In genomic region chr17:3536736-3537135, GRCh38 we compare ENCODE assay signal across 24 cellular contexts. TPM values are rescaled to one million over a fixed set of nuclear protein-coding genes. Genes with fewer than 3 reads are reported as not detected.
DNase-seq lines count a peak whose midpoint lies in the region; ATAC-seq and TF ChIP-seq lines count a peak whose summit lies in the region.
"Had no signal": no experiment of that assay in that cellular context is flagged by ENCODE, and none has a peak within 500 bp of the region (broad histone marks: within the 10 kb centered on the region; RNA-seq: fewer than 3 reads in every experiment).

No MANE protein-coding gene starts in this region.

- intact Hi-C loops in left ventricle myocardium superior (cut with micrococcal nuclease), result no loop called here
- intact Hi-C loops in heart left ventricle (cut with DNase I), result loop anchor here in 3 of 10 donors (10.0 kb wide), 2 partner anchors 98 to 108 kb away; partner anchors contain the start of genes CTNS (in 2 of the 3) and SHPK (in 2 of the 3)
- intact Hi-C loops in dorsolateral prefrontal cortex (cut with DNase I), result loop anchor here (5.0 to 10.0 kb wide), 3 partner anchors 101 to 131 kb away; partner anchors contain the start of genes EMC6 (in 2 of the 2), TAX1BP3 (in 2 of the 2), CTNS (in 1 of the 2) and SHPK (in 1 of the 2)
- intact Hi-C loops in testis (cut with DNase I; ENCODE audit: low total_unique reads), result no loop called here

- H3K27ac Mint-ChIP-seq in nephron (peak overlapping the region in 2 of 3 experiments; percentile 46 to 84), type B pancreatic cell (peak overlapping the region; percentile 29)
- H3K27ac Mint-ChIP-seq: activated naive CD4-positive, alpha-beta T cell treated with anti-CD3 and anti-CD28 coated beads, Interleukin-2, amount 50 U/mL, for 24 hours; activated T-helper 1 cell treated with anti-CD3 and anti-CD28 coated beads, Interleukin-12 subunit alpha, Interleukin-12 subunit beta, Interleukin-2, Interleukin-4 antibody, amounts not matched to agents 30 ng/mL and 10 ng/mL and 1 ng/mL, durations not matched to agents 14 hours and 24 hours and 36 hours; T-helper 2 cell treated with Interferon-gamma antibody and Interleukin-4, amounts not matched to agents 5 μg/mL and 100 μg/mL, for 36 hours had no signal

- H3K9me3 ChIP-seq in heart left ventricle (no peaks in the 10 kb centered on the region), testis (no peaks in the 10 kb centered on the region)
- H3K9me3 ChIP-seq: ascending aorta, BE2C had no signal

- WGBS in heart left ventricle, 4 donors, result 73 to 92% (median 83%) methylated on average over 5 of the region's 5 CpGs
- WGBS in testis, 2 donors, result 82 to 93% methylated on average over 5 of the region's 5 CpGs

- no peaks in the 10 kb centered on the region for H3K9me3 Mint-ChIP-seq in nephron
- H3K9me3 Mint-ChIP-seq in type B pancreatic cell, result no peaks in the 10 kb centered on the region
- H3K9me3 Mint-ChIP-seq: activated naive CD4-positive, alpha-beta T cell treated with anti-CD3 and anti-CD28 coated beads, Interleukin-2, amount 50 U/mL, for 24 hours; activated T-helper 1 cell treated with anti-CD3 and anti-CD28 coated beads, Interleukin-12 subunit alpha, Interleukin-12 subunit beta, Interleukin-2, Interleukin-4 antibody, amounts not matched to agents 30 ng/mL and 10 ng/mL and 1 ng/mL, durations not matched to agents 14 hours and 24 hours and 36 hours; T-helper 2 cell treated with Interferon-gamma antibody and Interleukin-4, amounts not matched to agents 5 μg/mL and 100 μg/mL, for 36 hours had no signal

- H3K27ac ChIP-seq in heart left ventricle (no peak overlapping the region), dorsolateral prefrontal cortex (peak overlapping the region in 50 of 59 donors; percentile 37 to 100 (median 96)), testis (no peak overlapping the region)
- H3K27ac ChIP-seq: ascending aorta, foreskin keratinocyte, HL-60, VCaP had no signal

- peaks cover 4% of the 10 kb centered on the region for H3K27me3 Mint-ChIP-seq in nephron (ENCODE audit: low read depth)
- H3K27me3 Mint-ChIP-seq in type B pancreatic cell, result peaks cover 3% of the 10 kb centered on the region

- TF ChIP-seq CTCF in heart left ventricle (IDR thresholded peaks at IDR 0.05) (no peak), dorsolateral prefrontal cortex (IDR thresholded peaks at IDR 0.05 in 54 of 56, conservative IDR thresholded peaks at IDR 0.05 in 2 of 56; ENCODE audit: low read depth in 1 of 56, partially characterized antibody in 56 of 56) (no peak), nephron (IDR thresholded peaks at IDR 0.05; ENCODE audit: unreplicated experiment in 3 of 3) (no peak), type B pancreatic cell (conservative IDR thresholded peaks at IDR 0.05) (no peak), testis (IDR thresholded peaks at IDR 0.05) (no peak)

- no peaks in the 10 kb centered on the region for H3K36me3 ChIP-seq in heart left ventricle
- no peaks in the 10 kb centered on the region for H3K36me3 ChIP-seq in testis (ENCODE audit: low read depth, missing control alignments)
- H3K36me3 ChIP-seq: ascending aorta, BE2C had no signal

- H3K4me3 Mint-ChIP-seq in nephron (peak overlapping the region; percentile 74 to 84 (median 75)), type B pancreatic cell (no peak overlapping the region)
- H3K4me3 Mint-ChIP-seq: activated naive CD4-positive, alpha-beta T cell treated with anti-CD3 and anti-CD28 coated beads, Interleukin-2, amount 50 U/mL, for 24 hours; activated T-helper 1 cell treated with anti-CD3 and anti-CD28 coated beads, Interleukin-12 subunit alpha, Interleukin-12 subunit beta, Interleukin-2, Interleukin-4 antibody, amounts not matched to agents 30 ng/mL and 10 ng/mL and 1 ng/mL, durations not matched to agents 14 hours and 24 hours and 36 hours; T-helper 2 cell treated with Interferon-gamma antibody and Interleukin-4, amounts not matched to agents 5 μg/mL and 100 μg/mL, for 36 hours had no signal

- no peak for TF ChIP-seq POLR2A in heart left ventricle (IDR thresholded peaks at IDR 0.05)
- TF ChIP-seq POLR2A in testis (IDR thresholded peaks at IDR 0.05), result no peak

- H3K4me1 Mint-ChIP-seq in nephron (peaks cover 5% of the 10 kb centered on the region), type B pancreatic cell (ENCODE audit: unreplicated experiment) (peaks cover 3% of the 10 kb centered on the region)

- H3K27me3 ChIP-seq in heart left ventricle (no peaks in the 10 kb centered on the region), dorsolateral prefrontal cortex (no peaks in the 10 kb centered on the region), testis (no peaks in the 10 kb centered on the region)
- H3K27me3 ChIP-seq: ascending aorta, BE2C, foreskin keratinocyte had no signal

- H3K4me3 ChIP-seq in heart left ventricle (no peak overlapping the region), dorsolateral prefrontal cortex (peak overlapping the region in 36 of 59 donors; percentile 2 to 76 (median 69)), testis (no peak overlapping the region)
- H3K4me3 ChIP-seq: ascending aorta had no signal

- H3K36me3 Mint-ChIP-seq in nephron (ENCODE audit: low read depth) (no peaks in the 10 kb centered on the region), type B pancreatic cell (no peaks in the 10 kb centered on the region)
- H3K36me3 Mint-ChIP-seq: activated naive CD4-positive, alpha-beta T cell treated with anti-CD3 and anti-CD28 coated beads, Interleukin-2, amount 50 U/mL, for 24 hours had no signal

- ATAC-seq in left ventricle myocardium superior (no peak), heart left ventricle (no peak), HG02970 (IDR thresholded peaks at IDR 0.05; ENCODE audit: low FRiP score, unreplicated experiment) (no peak)
- ATAC-seq: foreskin keratinocyte, SK-N-SH treated with all-trans-retinoic acid at 6 μM for 48 hours had no signal

- peak; percentile 0 for DNase-seq in left ventricle myocardium superior
- no peak for DNase-seq in heart left ventricle
- no peak for DNase-seq in dorsolateral prefrontal cortex
- DNase-seq in type B pancreatic cell (ENCODE audit: extremely low spot score, unreplicated experiment), result no peak
- no peak for DNase-seq in testis
- no peak for DNase-seq in D341Med (ENCODE audit: low spot score)
- DNase-seq: activated CD4-positive, alpha-beta T cell treated with anti-CD3 and anti-CD28 coated beads for 48 hours; BE2C; COR-L47; erythroblast; foreskin keratinocyte; hippocampal formation; NCI-H1092; NCI-H2081; NCI-H226 had no signal

- H3K4me1 ChIP-seq in heart left ventricle (peaks cover 0 to 8% (median 1%) of the 10 kb centered on the region in 12 donors), testis (peaks cover 19% of the 10 kb centered on the region)
- H3K4me1 ChIP-seq: ascending aorta, BE2C, foreskin keratinocyte had no signal

RNA-seq across cellular contexts. Expression of gene TRPV3, which starts 20.9 kb away (rescaled TPM):
- total RNA-seq in left ventricle myocardium superior (1.3 TPM), heart left ventricle (1 to 10 TPM in 4 of 9 donors, under 1 TPM in 4, not detected in 1; 0.25 to 1.7 (median 0.97) TPM), dorsolateral prefrontal cortex (10 to 100 TPM in 90 of 120 experiments, 1 to 10 TPM in 30; 5.4 to 25.6 (median 12.7) TPM), type B pancreatic cell (ENCODE audit: low replicate concordance) (2.3 and 3.4 TPM in 2 replicates), testis (10 to 100 TPM; 19.8 to 37.2 TPM)
- polyA plus RNA-seq in heart left ventricle (under 1 TPM; 0.32 to 0.65 TPM), testis (ENCODE audit: insufficient read depth, low read depth, low replicate concordance) (6.6 TPM)

Comparison
In these comparisons a context has a peak if more than half of its experiments do, and no peak if none do; other contexts are left out.
1. H3K27ac ChIP-seq: peak in dorsolateral prefrontal cortex (50 of 59); none in heart left ventricle (0 of 12) and testis (0 of 2).
2. H3K4me3 ChIP-seq: peak in dorsolateral prefrontal cortex (36 of 59); none in heart left ventricle (0 of 12) and testis (0 of 2).
3. intact Hi-C loops: an anchor here in dorsolateral prefrontal cortex (5.0 to 10.0 kb wide); none called in left ventricle myocardium superior and testis.